ENCODE assay signal across 28 cellular contexts in the genomic region with DNA sequence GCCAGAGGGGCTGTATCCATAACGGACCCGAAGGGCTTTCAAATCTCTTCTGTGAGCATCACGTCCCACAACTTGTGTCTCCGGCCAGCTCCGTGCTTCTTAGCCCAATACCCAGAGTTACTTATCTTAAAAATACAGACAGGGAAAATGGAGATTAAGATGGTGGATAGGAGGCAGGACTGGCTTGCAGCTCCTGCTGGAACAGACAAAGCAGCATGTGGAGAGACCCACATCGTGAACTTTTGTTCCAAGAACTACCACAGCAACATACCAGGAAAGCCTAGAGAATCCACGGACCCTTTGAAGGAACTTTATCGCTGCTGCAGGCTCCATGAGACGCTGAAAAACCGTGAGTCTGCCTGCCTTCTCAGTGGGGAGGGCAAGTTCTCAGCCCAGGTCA.
"Had no signal": no experiment of that assay in that cellular context is flagged by ENCODE, and none has a peak within 500 bp of the region (broad histone marks: within the 10 kb centered on the region; RNA-seq: fewer than 3 reads in every experiment).

No MANE protein-coding gene starts in this region.

- H3K27me3 ChIP-seq: neural progenitor cell, ovary, spleen, suprapubic skin, testis, tibial artery, transverse colon, upper lobe of right lung, uterus had no signal

- H2AFZ ChIP-seq: neural progenitor cell, parathyroid adenoma had no signal

- H3K9ac ChIP-seq: neural progenitor cell, parathyroid adenoma had no signal

- H3K36me3 ChIP-seq: neural progenitor cell, ovary, spleen, suprapubic skin, tibial artery, transverse colon, upper lobe of right lung, uterus had no signal

- ATAC-seq: natural killer cell; psoas muscle; right cardiac atrium; sciatic nerve; stimulated activated memory B cell treated with anti-CD40 and anti-IgM and Interleukin-4, amounts not matched to agents 10 μg/mL and 1 μg/mL and 100 μg/mL, for 72 hours; stimulated activated naive CD8-positive, alpha-beta T cell treated with anti-CD3 and anti-CD28 coated beads, Interleukin-15, amount 100 ng/mL, for 72 hours; stimulated activated naive CD8-positive, alpha-beta T cell treated with anti-CD3 and anti-CD28 coated beads, Interleukin-15, Interleukin-2, amounts not matched to agents 100 U/mL and 50 U/mL, for 24 hours; upper lobe of right lung had no signal

- H3K4me2 ChIP-seq: neural progenitor cell, smooth muscle cell had no signal

- H3K27ac ChIP-seq: neural progenitor cell, ovary, parathyroid adenoma, psoas muscle, skin epidermis, spleen, suprapubic skin, testis, tibial artery, transverse colon, upper lobe of right lung, uterus had no signal

- H3K9me3 ChIP-seq: ovary, psoas muscle, testis, tibial artery, upper lobe of right lung, uterus had no signal

- H3K4me3 ChIP-seq: neural progenitor cell, ovary, psoas muscle, skin epidermis, smooth muscle cell, spleen, suprapubic skin, testis, tibial artery, transverse colon, upper lobe of right lung, uterus had no signal

- H3K4me1 ChIP-seq: neural progenitor cell, parathyroid adenoma, psoas muscle, suprapubic skin, testis, tibial artery, transverse colon, upper lobe of right lung, uterus had no signal

- H3K79me2 ChIP-seq: parathyroid adenoma had no signal

- DNase-seq: natural killer cell; occipital lobe; ovary; posterior cingulate gyrus; psoas muscle; right cardiac atrium; spleen; stimulated activated CD4-positive, alpha-beta T cell treated with anti-CD3 and anti-CD28 coated beads, Interleukin-12 subunit alpha, Interleukin-12 subunit beta, amount 100 ng/mL, for 4 hours; stimulated activated CD4-positive, alpha-beta T cell treated with anti-CD3 and anti-CD28 coated beads, Interleukin-1b, Interleukin-23, amount 100 ng/mL, for 48 hours; stimulated activated CD4-positive, alpha-beta T cell treated with anti-CD3 and anti-CD28 coated beads, Interleukin-4, amount 100 ng/mL, for 1 hour; stimulated activated CD4-positive, alpha-beta T cell treated with anti-CD3 and anti-CD28 coated beads, Interleukin-4, amount 100 ng/mL, for 4 hours; stimulated activated CD8-positive, alpha-beta memory T cell treated with anti-CD3 and anti-CD28 coated beads, Interleukin-4, amount 100 ng/mL, for 48 hours; stimulated activated naive CD4-positive, alpha-beta T cell; stimulated activated naive CD8-positive, alpha-beta T cell treated with anti-CD3 and anti-CD28 coated beads, Interleukin-15, amount 100 ng/mL, for 72 hours; stimulated activated naive CD8-positive, alpha-beta T cell treated with anti-CD3 and anti-CD28 coated beads, Interleukin-15, Interleukin-2, amounts not matched to agents 100 U/mL and 50 U/mL, for 24 hours; substantia nigra; testis; tibial artery; transverse colon; upper lobe of right lung; uterus had no signal
